12 cellular contexts compared by ENCODE assay signal in genomic region chr7:10802526-10802925, GRCh38.
DNase-seq lines count a peak whose midpoint lies in the region; ATAC-seq and TF ChIP-seq lines count a peak whose summit lies in the region.
"Had no signal": no experiment of that assay in that cellular context is flagged by ENCODE, and none has a peak within 500 bp of the region (broad histone marks: within the 10 kb centered on the region; RNA-seq: fewer than 3 reads in every experiment).

No MANE protein-coding gene starts in this region.

- H3K27ac ChIP-seq in foreskin keratinocyte = no peak overlapping the region
- H3K27ac ChIP-seq: SJSA1 had no signal

- no peaks in the 10 kb centered on the region for H3K36me3 Mint-ChIP-seq in stimulated activated naive B cell treated with anti-CD40 and anti-IgM and Interleukin-4, amounts not matched to agents 10 μg/mL and 1 μg/mL and 100 μg/mL, for 72 hours
- H3K36me3 Mint-ChIP-seq: stimulated activated effector memory CD8-positive, alpha-beta T cell treated with anti-CD3 and anti-CD28 coated beads, Interleukin-12 subunit alpha, Interleukin-12 subunit beta, amount 100 ng/mL, for 72 hours had no signal

- H3K4me3 Mint-ChIP-seq in stimulated activated naive B cell treated with anti-CD40 and anti-IgM and Interleukin-4, amounts not matched to agents 10 μg/mL and 1 μg/mL and 100 μg/mL, for 72 hours = no peak overlapping the region
- H3K4me3 Mint-ChIP-seq: stimulated activated effector memory CD8-positive, alpha-beta T cell treated with anti-CD3 and anti-CD28 coated beads, Interleukin-12 subunit alpha, Interleukin-12 subunit beta, amount 100 ng/mL, for 72 hours had no signal

- peak; percentile 98 for ATAC-seq in foreskin keratinocyte
- no peak for ATAC-seq in stimulated activated naive B cell treated with anti-CD40 and anti-IgM and Interleukin-4, amounts not matched to agents 10 μg/mL and 1 μg/mL and 100 μg/mL, for 72 hours (replicated peaks)
- ATAC-seq: stimulated activated effector memory CD8-positive, alpha-beta T cell treated with anti-CD3 and anti-CD28 coated beads, Interleukin-12 subunit alpha, Interleukin-12 subunit beta, amount 100 ng/mL, for 72 hours had no signal

- TF ChIP-seq CTCF in foreskin keratinocyte (conservative IDR thresholded peaks at IDR 0.05) = peak; percentile 44

- no peak overlapping the region for H3K27ac Mint-ChIP-seq in stimulated activated naive B cell treated with anti-CD40 and anti-IgM and Interleukin-4, amounts not matched to agents 10 μg/mL and 1 μg/mL and 100 μg/mL, for 72 hours
- H3K27ac Mint-ChIP-seq: stimulated activated effector memory CD8-positive, alpha-beta T cell treated with anti-CD3 and anti-CD28 coated beads, Interleukin-12 subunit alpha, Interleukin-12 subunit beta, amount 100 ng/mL, for 72 hours had no signal

- H3K4me1 Mint-ChIP-seq in stimulated activated naive B cell treated with anti-CD40 and anti-IgM and Interleukin-4, amounts not matched to agents 10 μg/mL and 1 μg/mL and 100 μg/mL, for 72 hours = no peaks in the 10 kb centered on the region
- H3K4me1 Mint-ChIP-seq: stimulated activated effector memory CD8-positive, alpha-beta T cell treated with anti-CD3 and anti-CD28 coated beads, Interleukin-12 subunit alpha, Interleukin-12 subunit beta, amount 100 ng/mL, for 72 hours had no signal

- peaks cover 0 to 2% of the 10 kb centered on the region in 2 donors for H3K9me3 Mint-ChIP-seq in stimulated activated naive B cell treated with anti-CD40 and anti-IgM and Interleukin-4, amounts not matched to agents 10 μg/mL and 1 μg/mL and 100 μg/mL, for 72 hours
- H3K9me3 Mint-ChIP-seq: stimulated activated effector memory CD8-positive, alpha-beta T cell treated with anti-CD3 and anti-CD28 coated beads, Interleukin-12 subunit alpha, Interleukin-12 subunit beta, amount 100 ng/mL, for 72 hours had no signal

- H3K4me1 ChIP-seq in foreskin keratinocyte = peaks cover 9% of the 10 kb centered on the region
- H3K4me1 ChIP-seq: SJSA1 had no signal

- H3K27me3 Mint-ChIP-seq in stimulated activated naive B cell treated with anti-CD40 and anti-IgM and Interleukin-4, amounts not matched to agents 10 μg/mL and 1 μg/mL and 100 μg/mL, for 72 hours = peaks cover 0 to 4% of the 10 kb centered on the region in 2 donors

- DNase-seq in HK-2 (ENCODE audit: unreplicated experiment) (peak; percentile 17), astrocyte of the hippocampus (ENCODE audit: low read depth, low spot score) (peak; percentile 94), foreskin keratinocyte (peak; percentile 92 to 97), stromal cell of bone marrow (ENCODE audit: low read depth) (peak; percentile 96), NK-92 (lab: John Stamatoyannopoulos, UW; ENCODE audit: unreplicated experiment) (no peak), mesenteric fat pad (ENCODE audit: low spot score) (no peak)
- no peak for DNase-seq in stimulated activated naive B cell treated with anti-CD40 and anti-IgM and Interleukin-4, amounts not matched to agents 10 μg/mL and 1 μg/mL and 100 μg/mL, for 72 hours
- DNase-seq: erythroblast, NCI-H2081, NCI-H82 had no signal

- no peaks in the 10 kb centered on the region for H3K27me3 ChIP-seq in foreskin keratinocyte
- H3K27me3 ChIP-seq: SJSA1 had no signal

Comparison
In these comparisons a context has a peak if more than half of its experiments do, and no peak if none do; other contexts are left out.
1. DNase-seq: peak in HK-2 (single experiment), astrocyte of the hippocampus (single experiment), foreskin keratinocyte (2 of 2) and stromal cell of bone marrow (single experiment); none in stimulated activated naive B cell treated with anti-CD40 and anti-IgM and Interleukin-4, amounts not matched to agents 10 μg/mL and 1 μg/mL and 100 μg/mL, for 72 hours (single experiment), NK-92 (single experiment) and mesenteric fat pad (single experiment).